In genomic region chr6:6105472-6106036, GRCh38 we compare ENCODE assay signal across 15 cellular contexts.
DNase-seq lines count a peak whose midpoint lies in the region; ATAC-seq and TF ChIP-seq lines count a peak whose summit lies in the region.
"Had no signal": no experiment of that assay in that cellular context is flagged by ENCODE, and none has a peak within 500 bp of the region (broad histone marks: within the 10 kb centered on the region; RNA-seq: fewer than 3 reads in every experiment).

No MANE protein-coding gene starts in this region.

- H3K36me3 Mint-ChIP-seq in osteocyte (ENCODE audit: unreplicated experiment): no peaks in the 10 kb centered on the region
- H3K36me3 Mint-ChIP-seq in T-cell: no peaks in the 10 kb centered on the region

- H3K4me1 Mint-ChIP-seq in osteocyte (ENCODE audit: unreplicated experiment): no peaks in the 10 kb centered on the region
- no peaks in the 10 kb centered on the region for H3K4me1 Mint-ChIP-seq in T-cell
- H3K4me1 Mint-ChIP-seq: natural killer cell had no signal

- POLR2A ChIA-PET in T-cell (lab: Charles Lee): no interaction called here

- peak; percentile 3 for DNase-seq in NCI-H82 (lab: John Stamatoyannopoulos, UW)
- DNase-seq in NCI-H82 treated with DMSO at 0.1 percent for 48 hours (lab: John Stamatoyannopoulos, UW; ENCODE audit: unreplicated experiment): no peak
- DNase-seq in MV-4-11 (lab: John Stamatoyannopoulos, UW): peak; percentile 34
- DNase-seq in dermis blood vessel endothelial cell: peak; percentile 13
- DNase-seq in osteocyte (ENCODE audit: extremely low spot score, unreplicated experiment): no peak
- no peak for DNase-seq in NCI-H510A treated with DMSO at 0.1 percent for 48 hours (lab: John Stamatoyannopoulos, UW)
- no peak for DNase-seq in T-cell
- DNase-seq: EL, natural killer cell, NCI-H1417, upper lobe of left lung had no signal

- ATAC-seq in T-cell (replicated peaks in 1 of 4) (no peak), HG03354 (IDR thresholded peaks at IDR 0.05; ENCODE audit: poor library complexity, severe bottlenecking, unreplicated experiment) (no peak)
- ATAC-seq: A549, natural killer cell had no signal

- H3K4me3 Mint-ChIP-seq in osteocyte (ENCODE audit: unreplicated experiment) (no peak overlapping the region), T-cell (no peak overlapping the region)
- H3K4me3 Mint-ChIP-seq: activated naive CD8-positive, alpha-beta T cell; natural killer cell; T-helper 1 cell treated with Interleukin-12 subunit alpha and Interleukin-12 subunit beta and Interleukin-4 antibody, amounts not matched to agents 30 μg/mL and 1 μg/mL, for 36 hours had no signal

- H3K27me3 Mint-ChIP-seq in osteocyte (ENCODE audit: unreplicated experiment): no peaks in the 10 kb centered on the region
- H3K27me3 Mint-ChIP-seq in T-cell: peaks cover 22% of the 10 kb centered on the region in 2 donors

- peaks cover 22% of the 10 kb centered on the region for H3K9me3 Mint-ChIP-seq in osteocyte (ENCODE audit: unreplicated experiment)
- H3K9me3 Mint-ChIP-seq in T-cell: peaks cover 9 to 23% (median 23%) of the 10 kb centered on the region in 3 donors

- CTCF ChIA-PET in T-cell (lab: Charles Lee): interaction anchor here in 1 of 2 donors (0.6 kb wide), 1 partner anchor 787 kb away, joined by 9 read pairs; no protein-coding TSS in a partner anchor

- TF ChIP-seq CTCF in osteocyte (IDR thresholded peaks at IDR 0.05): peak; percentile 25

- no peak overlapping the region for H3K27ac Mint-ChIP-seq in osteocyte (ENCODE audit: unreplicated experiment)
- no peak overlapping the region for H3K27ac Mint-ChIP-seq in T-cell
- H3K27ac Mint-ChIP-seq: activated naive CD8-positive, alpha-beta T cell; natural killer cell; T-helper 1 cell treated with Interleukin-12 subunit alpha and Interleukin-12 subunit beta and Interleukin-4 antibody, amounts not matched to agents 30 μg/mL and 1 μg/mL, for 36 hours had no signal

Comparison
In these comparisons a context has a peak if more than half of its experiments do, and no peak if none do; other contexts are left out.
1. DNase-seq: peak in NCI-H82 (single experiment), MV-4-11 (single experiment) and dermis blood vessel endothelial cell (single experiment); none in NCI-H82 treated with DMSO at 0.1 percent for 48 hours (single experiment), osteocyte (single experiment), NCI-H510A treated with DMSO at 0.1 percent for 48 hours (single experiment) and T-cell (0 of 34).